In genomic region chr1:107991371-107992066, GRCh38 we compare ENCODE assay signal across 14 cellular contexts. TPM values are rescaled to one million over a fixed set of nuclear protein-coding genes. Genes with fewer than 3 reads are reported as not detected.
A peak's percentile ranks its signal among the peaks of the same experiment; 100 is the strongest.
DNase-seq lines count a peak whose midpoint lies in the region; ATAC-seq and TF ChIP-seq lines count a peak whose summit lies in the region.
"Had no signal": no experiment of that assay in that cellular context is flagged by ENCODE, and none has a peak within 500 bp of the region (broad histone marks: within the 10 kb centered on the region; RNA-seq: fewer than 3 reads in every experiment).

No MANE protein-coding gene starts in this region.

- no peaks in the 10 kb centered on the region for H3K4me1 Mint-ChIP-seq in activated T-helper 2 cell treated with anti-CD3 and anti-CD28 coated beads, Interferon-gamma antibody, Interleukin-2, Interleukin-4, amounts not matched to agents 10 μg/mL and 5 μg/mL and 100 μg/mL, durations not matched to agents 14 hours and 24 hours and 36 hours (ENCODE audit: low read depth)
- H3K4me1 Mint-ChIP-seq: activated B cell treated with CpG ODN at 0.5 μM for 24 hours had no signal

- ATAC-seq in omental fat pad (ENCODE audit: low FRiP score) (peak; percentile 34), HG03565 (IDR thresholded peaks at IDR 0.05; ENCODE audit: unreplicated experiment) (no peak)

- no peak overlapping the region for H3K27ac Mint-ChIP-seq in activated T-helper 2 cell treated with anti-CD3 and anti-CD28 coated beads, Interferon-gamma antibody, Interleukin-2, Interleukin-4, amounts not matched to agents 10 μg/mL and 5 μg/mL and 100 μg/mL, durations not matched to agents 14 hours and 24 hours and 36 hours
- H3K27ac Mint-ChIP-seq: activated B cell treated with CpG ODN at 0.5 μM for 24 hours; activated T-cell treated with anti-CD3 and anti-CD28 coated beads, Interleukin-2, amount 50 U/mL, for 24 hours; mesothelial cell of epicardium had no signal

- H3K9me3 Mint-ChIP-seq in activated T-helper 2 cell treated with anti-CD3 and anti-CD28 coated beads, Interferon-gamma antibody, Interleukin-2, Interleukin-4, amounts not matched to agents 10 μg/mL and 5 μg/mL and 100 μg/mL, durations not matched to agents 14 hours and 24 hours and 36 hours, result no peaks in the 10 kb centered on the region
- H3K9me3 Mint-ChIP-seq: activated T-cell treated with anti-CD3 and anti-CD28 coated beads, Interleukin-2, amount 50 U/mL, for 24 hours; mesothelial cell of epicardium had no signal

- no peak for TF ChIP-seq CTCF in omental fat pad (IDR thresholded peaks at IDR 0.05)
- no peak for TF ChIP-seq CTCF in GM20000 (IDR thresholded peaks at IDR 0.05; ENCODE audit: extremely low read depth, missing control alignments)

- DNase-seq in GM04503 (ENCODE audit: low read depth) (peak; percentile 37), NCI-H446 treated with DMSO at 0.1 percent for 48 hours (lab: John Stamatoyannopoulos, UW) (peak; percentile 57), fibroblast of gingiva (ENCODE audit: low read depth) (peak; percentile 92), omental fat pad (ENCODE audit: low spot score) (no peak), T-helper 1 cell (no peak), GM20000 (ENCODE audit: low spot score) (no peak)
- DNase-seq in activated T-helper 2 cell treated with anti-CD3 and anti-CD28 coated beads, Interferon-gamma antibody, Interleukin-2, Interleukin-4, amounts not matched to agents 10 μg/mL and 5 μg/mL and 100 μg/mL, durations not matched to agents 14 hours and 24 hours and 36 hours (ENCODE audit: low spot score), result no peak
- DNase-seq: activated B cell treated with CpG ODN at 0.5 μM for 24 hours; activated T-cell treated with anti-CD3 and anti-CD28 coated beads, Interleukin-2, amount 50 U/mL, for 24 hours; NCI-H82; stimulated activated CD4-positive, alpha-beta T cell treated with anti-CD3 and anti-CD28 coated beads, Interleukin-4, amount 100 ng/mL, for 1 hour; stimulated activated naive CD4-positive, alpha-beta T cell treated with Interleukin-2 at 50 U/mL for 16 hours had no signal

- no peak overlapping the region for H3K4me3 Mint-ChIP-seq in activated T-helper 2 cell treated with anti-CD3 and anti-CD28 coated beads, Interferon-gamma antibody, Interleukin-2, Interleukin-4, amounts not matched to agents 10 μg/mL and 5 μg/mL and 100 μg/mL, durations not matched to agents 14 hours and 24 hours and 36 hours (ENCODE audit: low read depth)
- H3K4me3 Mint-ChIP-seq: activated B cell treated with CpG ODN at 0.5 μM for 24 hours; activated T-cell treated with anti-CD3 and anti-CD28 coated beads, Interleukin-2, amount 50 U/mL, for 24 hours; mesothelial cell of epicardium had no signal

- H3K27me3 Mint-ChIP-seq in activated T-helper 2 cell treated with anti-CD3 and anti-CD28 coated beads, Interferon-gamma antibody, Interleukin-2, Interleukin-4, amounts not matched to agents 10 μg/mL and 5 μg/mL and 100 μg/mL, durations not matched to agents 14 hours and 24 hours and 36 hours (ENCODE audit: low read depth), result peaks cover 7% of the 10 kb centered on the region
- H3K27me3 Mint-ChIP-seq: activated B cell treated with CpG ODN at 0.5 μM for 24 hours; activated T-cell treated with anti-CD3 and anti-CD28 coated beads, Interleukin-2, amount 50 U/mL, for 24 hours had no signal

- H3K36me3 Mint-ChIP-seq in activated T-helper 2 cell treated with anti-CD3 and anti-CD28 coated beads, Interferon-gamma antibody, Interleukin-2, Interleukin-4, amounts not matched to agents 10 μg/mL and 5 μg/mL and 100 μg/mL, durations not matched to agents 14 hours and 24 hours and 36 hours (ENCODE audit: low read depth), result no peaks in the 10 kb centered on the region
- H3K36me3 Mint-ChIP-seq: mesothelial cell of epicardium had no signal

- intact Hi-C loops in activated T-helper 2 cell treated with anti-CD3 and anti-CD28 coated beads, Interferon-gamma antibody, Interleukin-2, Interleukin-4, amounts not matched to agents 10 μg/mL and 5 μg/mL and 100 μg/mL, durations not matched to agents 14 hours and 24 hours and 36 hours (cut with micrococcal nuclease), result no loop called here

RNA-seq across cellular contexts. Expression of gene VAV3, which starts 26.5 kb away (rescaled TPM):
- 10 to 100 TPM in 2 of 4 donors, 1 to 10 TPM in 2; 5.4 to 10.9 (median 10.2) TPM for total RNA-seq in omental fat pad
- total RNA-seq in activated T-helper 2 cell treated with anti-CD3 and anti-CD28 coated beads, Interferon-gamma antibody, Interleukin-2, Interleukin-4, amounts not matched to agents 10 μg/mL and 5 μg/mL and 100 μg/mL, durations not matched to agents 14 hours and 24 hours and 36 hours, result 1.9 and 4.1 TPM in 2 replicates

Comparison
In these comparisons a context has a peak if more than half of its experiments do, and no peak if none do; other contexts are left out.
1. DNase-seq: peak in GM04503 (single experiment), NCI-H446 treated with DMSO at 0.1 percent for 48 hours (single experiment) and fibroblast of gingiva (single experiment); none in omental fat pad (single experiment), T-helper 1 cell (0 of 5), activated T-helper 2 cell treated with anti-CD3 and anti-CD28 coated beads, Interferon-gamma antibody, Interleukin-2, Interleukin-4, amounts not matched to agents 10 μg/mL and 5 μg/mL and 100 μg/mL, durations not matched to agents 14 hours and 24 hours and 36 hours (single experiment) and GM20000 (single experiment).